Comparison of ENCODE assay signal across 11 cellular contexts in genomic region chr21:28742527-28742926, GRCh38.
DNase-seq lines count a peak whose midpoint lies in the region; FAIRE-seq and TF ChIP-seq lines count a peak whose summit lies in the region.
"Had no signal": no experiment of that assay in that cellular context is flagged by ENCODE, and none has a peak within 500 bp of the region (broad histone marks: within the 10 kb centered on the region; RNA-seq: fewer than 3 reads in every experiment).

No MANE protein-coding gene starts in this region.

- H3K9me3 ChIP-seq in GM23248 (ENCODE audit: low read depth) (no peaks in the 10 kb centered on the region), OCI-LY7 (ENCODE audit: low read length) (no peaks in the 10 kb centered on the region), endothelial cell of umbilical vein (replicated peaks; ENCODE audit: control insufficient read depth, insufficient read depth, low read length) (no peaks in the 10 kb centered on the region), thyroid gland (no peaks in the 10 kb centered on the region)
- H3K9me3 ChIP-seq: colonic mucosa, prostate gland had no signal

- H3K79me2 ChIP-seq in GM23248 (ENCODE audit: insufficient read depth) (no peaks in the 10 kb centered on the region), OCI-LY7 (ENCODE audit: insufficient read depth, low read depth, low read length) (no peaks in the 10 kb centered on the region), endothelial cell of umbilical vein (ENCODE audit: control insufficient read depth, insufficient read depth, low read length) (no peaks in the 10 kb centered on the region)

- peak; percentile 78 for FAIRE-seq in endothelial cell of umbilical vein (lab: Jason Lieb, UNC)

- H3K9ac ChIP-seq in GM23248 (no peak overlapping the region), endothelial cell of umbilical vein (replicated peaks; ENCODE audit: extremely low read depth, insufficient read depth, low read length) (no peak overlapping the region)

- H3K27ac Mint-ChIP-seq in activated CD4-positive, alpha-beta T cell treated with anti-CD3 and anti-CD28 coated beads, Interleukin-2, amount 10 ng/mL, durations not matched to agents 24 days and 14 days = no peak overlapping the region

- no peaks in the 10 kb centered on the region for H3K27me3 Mint-ChIP-seq in activated CD4-positive, alpha-beta T cell treated with anti-CD3 and anti-CD28 coated beads, Interleukin-2, amount 10 ng/mL, durations not matched to agents 24 days and 14 days

- no peaks in the 10 kb centered on the region for H3K36me3 Mint-ChIP-seq in activated CD4-positive, alpha-beta T cell treated with anti-CD3 and anti-CD28 coated beads, Interleukin-2, amount 10 ng/mL, durations not matched to agents 24 days and 14 days (ENCODE audit: low read depth)

- intact Hi-C loops in OCI-LY7 (cut with micrococcal nuclease; ENCODE audit: unreplicated experiment) (no loop called here), endothelial cell of umbilical vein (cut with micrococcal nuclease) (loop anchor here (1.0 kb wide), 2 partner anchors 108 to 1039 kb away; no protein-coding TSS in a partner anchor), thyroid gland (cut with DNase I) (loop anchor here (5.0 to 10.0 kb wide), 3 partner anchors 228 to 1870 kb away; no protein-coding TSS in a partner anchor)
- intact Hi-C loops in activated CD4-positive, alpha-beta T cell treated with anti-CD3 and anti-CD28 coated beads, Interleukin-2, amount 10 ng/mL, durations not matched to agents 24 days and 14 days (cut with micrococcal nuclease) = loop anchor here (10.0 kb wide), 1 partner anchor 1178 kb away; no protein-coding TSS in a partner anchor

- no peaks in the 10 kb centered on the region for H3K9me3 Mint-ChIP-seq in activated CD4-positive, alpha-beta T cell treated with anti-CD3 and anti-CD28 coated beads, Interleukin-2, amount 10 ng/mL, durations not matched to agents 24 days and 14 days

- CTCF ChIA-PET in OCI-LY7 (lab: Charles Lee; ENCODE audit: unreplicated experiment) = no interaction called here
- CTCF ChIA-PET in endothelial cell of umbilical vein (lab: Charles Lee) = interaction anchor here (0.6 to 5.8 kb wide), 11 partner anchors 169 to 1042 kb away, joined by 3 to 204 read pairs (median 4); no protein-coding TSS in a partner anchor

- H3F3A ChIP-seq in GM23248 (ENCODE audit: insufficient read depth) = no peaks in the 10 kb centered on the region

- peaks cover 7% of the 10 kb centered on the region for H3K4me1 Mint-ChIP-seq in activated CD4-positive, alpha-beta T cell treated with anti-CD3 and anti-CD28 coated beads, Interleukin-2, amount 10 ng/mL, durations not matched to agents 24 days and 14 days

- 23 to 28% methylated on average over 3 of the region's 3 CpGs for WGBS in GM23248 (ENCODE audit: low coverage in 1 of 2, low lambda C conversion rate in 2 of 2, missing lambda C conversion rate in 2 of 2), 2 experiments
- WGBS in thyroid gland, 2 donors = 61 to 76% methylated on average over 3 of the region's 3 CpGs

- H3K4me1 ChIP-seq in GM23248 (ENCODE audit: insufficient read depth) (peaks cover 12% of the 10 kb centered on the region), OCI-LY7 (ENCODE audit: insufficient read depth, low read length, poor library complexity, severe bottlenecking) (peaks cover 5% of the 10 kb centered on the region), endothelial cell of umbilical vein (ENCODE audit: control insufficient read depth, extremely low read depth, insufficient read depth, low read length) (peaks cover 13% of the 10 kb centered on the region), thyroid gland (peaks cover 6% of the 10 kb centered on the region in 2 donors)
- H3K4me1 ChIP-seq: colonic mucosa, prostate gland had no signal

- H3K27ac ChIP-seq in GM23248 (no peak overlapping the region), OCI-LY7 (ENCODE audit: low read depth, low read length, poor library complexity, severe bottlenecking) (no peak overlapping the region), endothelial cell of umbilical vein (ENCODE audit: insufficient read depth, low read depth, low read length) (no peak overlapping the region), thyroid gland (no peak overlapping the region)
- H3K27ac ChIP-seq: colonic mucosa, prostate gland had no signal

- no peak overlapping the region for H2AFZ ChIP-seq in GM23248
- no peak overlapping the region for H2AFZ ChIP-seq in OCI-LY7 (ENCODE audit: low read length)
- no peak overlapping the region for H2AFZ ChIP-seq in endothelial cell of umbilical vein (ENCODE audit: low read depth, low read length)

- H3K4me3 ChIP-seq in GM23248 (no peak overlapping the region), OCI-LY7 (ENCODE audit: low read depth, low read length, poor library complexity, severe bottlenecking) (no peak overlapping the region), endothelial cell of umbilical vein (replicated peaks in 1 of 3; ENCODE audit: insufficient read depth in 1 of 3, low read depth in 1 of 3, low read length in 3 of 3) (no peak overlapping the region), thyroid gland (replicated peaks in 1 of 3) (no peak overlapping the region)
- H3K4me3 ChIP-seq: colonic mucosa, prostate gland had no signal

- BruUV-seq in OCI-LY7 (replicated peaks; lab: Mats Ljungman, UMichigan) = no TSS peak
- no TSS peak for BruUV-seq in endothelial cell of umbilical vein (replicated peaks; lab: Mats Ljungman, UMichigan)

- in situ Hi-C loops in GM23248 (cut with MboI) = loop anchor here (5.0 to 10.0 kb wide), 4 partner anchors 408 to 1880 kb away; no protein-coding TSS in a partner anchor

- H4K20me1 ChIP-seq in GM23248 (ENCODE audit: insufficient read depth) (no peaks in the 10 kb centered on the region), OCI-LY7 (ENCODE audit: insufficient read depth, low read length) (no peaks in the 10 kb centered on the region), endothelial cell of umbilical vein (replicated peaks; ENCODE audit: control insufficient read depth, extremely low read depth, insufficient read depth, low read length) (no peaks in the 10 kb centered on the region)

- dilution Hi-C loops in endothelial cell of umbilical vein (cut with MboI; ENCODE audit: extremely low pct_ligation_motif_present, low sequenced_read_pairs) = no loop called here

- TF ChIP-seq POLR2A in endothelial cell of umbilical vein (IDR thresholded peaks at IDR 0.05; ENCODE audit: low read depth, low read length) (no peak), thyroid gland (IDR thresholded peaks at IDR 0.05) (no peak)

- no peaks in the 10 kb centered on the region for H3K27me3 ChIP-seq in GM23248 (replicated peaks; ENCODE audit: insufficient read depth)
- H3K27me3 ChIP-seq in endothelial cell of umbilical vein (ENCODE audit: control insufficient read depth in 2 of 2, insufficient read depth in 2 of 2, low read length in 2 of 2) = no peaks in the 10 kb centered on the region
- H3K27me3 ChIP-seq in thyroid gland = no peaks in the 10 kb centered on the region
- H3K27me3 ChIP-seq: colonic mucosa had no signal

- H3K9me1 ChIP-seq in endothelial cell of umbilical vein (replicated peaks; ENCODE audit: control insufficient read depth, extremely low read depth, insufficient read depth, low read length) = no peaks in the 10 kb centered on the region

- POLR2A ChIA-PET in OCI-LY7 (lab: Charles Lee) = interaction anchor here (0.6 to 0.9 kb wide), 2 partner anchors 11 to 19 kb away, joined by 3 to 4 read pairs; no protein-coding TSS in a partner anchor
- POLR2A ChIA-PET in endothelial cell of umbilical vein (lab: Charles Lee) = no interaction called here

- H3K36me3 ChIP-seq in GM23248 (ENCODE audit: low read depth) (no peaks in the 10 kb centered on the region), OCI-LY7 (ENCODE audit: insufficient read depth, low read length) (no peaks in the 10 kb centered on the region), endothelial cell of umbilical vein (ENCODE audit: control insufficient read depth in 2 of 2, extremely low read depth in 1 of 2, insufficient read depth in 2 of 2, low read length in 2 of 2) (no peaks in the 10 kb centered on the region), thyroid gland (no peaks in the 10 kb centered on the region)
- H3K36me3 ChIP-seq: colonic mucosa, prostate gland had no signal

- no peak overlapping the region for H3K4me2 ChIP-seq in GM23248 (ENCODE audit: unreplicated experiment)
- no peak overlapping the region for H3K4me2 ChIP-seq in OCI-LY7 (ENCODE audit: low read length)
- no peak overlapping the region for H3K4me2 ChIP-seq in endothelial cell of umbilical vein (ENCODE audit: insufficient read depth, low read length)

- peak; percentile 65 for TF ChIP-seq CTCF in OCI-LY7 (conservative IDR thresholded peaks at IDR 0.05; ENCODE audit: low read length)
- TF ChIP-seq CTCF in endothelial cell of umbilical vein (IDR thresholded peaks at IDR 0.05; ENCODE audit: extremely low read depth in 1 of 2, insufficient read depth in 1 of 2, low read depth in 1 of 2, low read length in 2 of 2) = peak; percentile 13 to 25
- TF ChIP-seq CTCF in thyroid gland (IDR thresholded peaks at IDR 0.05) = no peak

- DNase-seq in GM23248 = peak; percentile 70
- no peak for DNase-seq in OCI-LY7 (ENCODE audit: low spot score)
- DNase-seq in endothelial cell of umbilical vein (ENCODE audit: low read depth, low spot score) = peak; percentile 61
- DNase-seq in pons (ENCODE audit: low spot score) = peak; percentile 40
- DNase-seq in activated CD4-positive, alpha-beta T cell treated with anti-CD3 and anti-CD28 coated beads, Interleukin-2, amount 10 ng/mL, durations not matched to agents 24 days and 14 days = no peak
- DNase-seq in stimulated activated CD4-positive, alpha-beta T cell treated with anti-CD3 and anti-CD28 coated beads, Interleukin-4, amount 100 ng/mL, for 4 hours = no peak
- DNase-seq in thyroid gland = no peak
- DNase-seq in NCI-H2081 (lab: John Stamatoyannopoulos, UW) = no peak
- DNase-seq: colonic mucosa, NCI-H510A had no signal

- H3K9me2 ChIP-seq in GM23248 (ENCODE audit: insufficient read depth) = no peaks in the 10 kb centered on the region
- H3K9me2 ChIP-seq in OCI-LY7 (ENCODE audit: insufficient read depth, low read length) = no peaks in the 10 kb centered on the region

- H3K4me3 Mint-ChIP-seq in activated CD4-positive, alpha-beta T cell treated with anti-CD3 and anti-CD28 coated beads, Interleukin-2, amount 10 ng/mL, durations not matched to agents 24 days and 14 days = no peak overlapping the region

TF ChIP-seq in endothelial cell of umbilical vein, 7 proteins besides CTCF, POLR2A, EP300 and RAD21 (continues in another document):
- TF ChIP-seq MYC (IDR thresholded peaks at IDR 0.05; ENCODE audit: low read depth, low read length) (no peak), JUN (IDR thresholded peaks at IDR 0.05; ENCODE audit: borderline replicate concordance, insufficient read depth, insufficient read length, low read depth) (no peak), POLR2AphosphoS5 (IDR thresholded peaks at IDR 0.05; ENCODE audit: insufficient read depth, low read depth, low read length) (no peak), GATA2 (IDR thresholded peaks at IDR 0.05; ENCODE audit: insufficient read depth, insufficient read length, low read depth, low read length) (no peak), FOS (IDR thresholded peaks at IDR 0.05; ENCODE audit: borderline replicate concordance, insufficient read depth, low read length) (no peak)
- TF ChIP-seq, protein P1, sequence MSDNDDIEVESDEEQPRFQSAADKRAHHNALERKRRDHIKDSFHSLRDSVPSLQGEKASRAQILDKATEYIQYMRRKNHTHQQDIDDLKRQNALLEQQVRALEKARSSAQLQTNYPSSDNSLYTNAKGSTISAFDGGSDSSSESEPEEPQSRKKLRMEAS (IDR thresholded peaks at IDR 0.05; ENCODE audit: insufficient read depth, insufficient read length) = no peak

Comparison
In these comparisons a context has a peak if more than half of its experiments do, and no peak if none do; other contexts are left out.
1. DNase-seq: peak in GM23248 (single experiment), endothelial cell of umbilical vein (single experiment) and pons (single experiment); none in OCI-LY7 (single experiment), activated CD4-positive, alpha-beta T cell treated with anti-CD3 and anti-CD28 coated beads, Interleukin-2, amount 10 ng/mL, durations not matched to agents 24 days and 14 days (single experiment), stimulated activated CD4-positive, alpha-beta T cell treated with anti-CD3 and anti-CD28 coated beads, Interleukin-4, amount 100 ng/mL, for 4 hours (0 of 2), thyroid gland (0 of 2) and NCI-H2081 (0 of 2).
2. CTCF ChIP-seq: peak in OCI-LY7 (single experiment) and endothelial cell of umbilical vein (2 of 2); none in thyroid gland (0 of 6).